ENCODE assay signal across 8 cellular contexts in genomic region chr17:40075216-40076100, GRCh38. TPM values are rescaled to one million over a fixed set of nuclear protein-coding genes. Genes with fewer than 3 reads are reported as not detected.
DNase-seq lines count a peak whose midpoint lies in the region; ATAC-seq, FAIRE-seq and TF ChIP-seq lines count a peak whose summit lies in the region.

No MANE protein-coding gene starts in this region.

- peaks cover 9 to 57% (median 27%) of the 10 kb centered on the region in 4 donors for H3K4me1 Mint-ChIP-seq in CD4-positive, CD25-positive, alpha-beta regulatory T cell
- H3K4me1 Mint-ChIP-seq in osteocyte (ENCODE audit: unreplicated experiment), result peaks cover 56% of the 10 kb centered on the region

- H3K9me3 ChIP-seq in CD4-positive, CD25-positive, alpha-beta regulatory T cell (ENCODE audit: control insufficient read depth in 2 of 2, low read length in 2 of 2), result no peaks in the 10 kb centered on the region
- H3K9me3 ChIP-seq in gastroesophageal sphincter, result no peaks in the 10 kb centered on the region

- DNase-seq in CD4-positive, CD25-positive, alpha-beta regulatory T cell, result peak; percentile 52 to 69 (median 66)
- DNase-seq in HT-29 (ENCODE audit: low spot score) (peak; percentile 92), RPMI7951 (ENCODE audit: low read depth) (peak; percentile 44), osteocyte (ENCODE audit: extremely low spot score, unreplicated experiment) (peak; percentile 90), urothelium cell line (ENCODE audit: low spot score) (peak; percentile 61)
- DNase-seq in activated effector memory CD4-positive, alpha-beta T cell treated with anti-CD3 and anti-CD28 coated beads, Interleukin-2, amount 50 U/mL, for 16 hours, result peak; percentile 87

- 0% methylated on average over 3 of the region's 15 CpGs; no CpG with 5 or more reads in 1 of the 2 donors for WGBS in gastroesophageal sphincter (ENCODE audit: low coverage in 1 of 2), 2 donors

- no peaks in the 10 kb centered on the region for H3K27me3 Mint-ChIP-seq in CD4-positive, CD25-positive, alpha-beta regulatory T cell
- H3K27me3 Mint-ChIP-seq in osteocyte (ENCODE audit: unreplicated experiment), result no peaks in the 10 kb centered on the region

- H3K27ac Mint-ChIP-seq in CD4-positive, CD25-positive, alpha-beta regulatory T cell, result peak overlapping the region; percentile 48 to 86 (median 73)
- peak overlapping the region; percentile 83 for H3K27ac Mint-ChIP-seq in osteocyte (ENCODE audit: unreplicated experiment)

- peak overlapping the region; percentile 41 to 76 (median 58) for H3K4me3 Mint-ChIP-seq in CD4-positive, CD25-positive, alpha-beta regulatory T cell
- peak overlapping the region; percentile 47 for H3K4me3 Mint-ChIP-seq in osteocyte (ENCODE audit: unreplicated experiment)

- peak; percentile 75 for ATAC-seq in CD4-positive, CD25-positive, alpha-beta regulatory T cell (ENCODE audit: low read depth in 2 of 2)
- peak; percentile 74 for ATAC-seq in gastroesophageal sphincter
- ATAC-seq in GM21717 (IDR thresholded peaks at IDR 0.05; ENCODE audit: unreplicated experiment), result no peak

- H3K9me3 Mint-ChIP-seq in CD4-positive, CD25-positive, alpha-beta regulatory T cell, result no peaks in the 10 kb centered on the region
- H3K9me3 Mint-ChIP-seq in osteocyte (ENCODE audit: unreplicated experiment), result no peaks in the 10 kb centered on the region

- no peak for TF ChIP-seq POLR2A in gastroesophageal sphincter (IDR thresholded peaks at IDR 0.05)

- TF ChIP-seq CTCF in gastroesophageal sphincter (IDR thresholded peaks at IDR 0.05), result peak in 3 of 4 experiments; percentile 91 to 96 (median 92)
- TF ChIP-seq CTCF in osteocyte (IDR thresholded peaks at IDR 0.05), result peak; percentile 86

- H3K36me3 ChIP-seq in CD4-positive, CD25-positive, alpha-beta regulatory T cell (ENCODE audit: control insufficient read depth, insufficient read depth, low read length), result peaks cover 22% of the 10 kb centered on the region
- H3K36me3 ChIP-seq in gastroesophageal sphincter, result peaks cover 0 to 52% of the 10 kb centered on the region in 2 donors

- no peak overlapping the region for H3K4me3 ChIP-seq in CD4-positive, CD25-positive, alpha-beta regulatory T cell (ENCODE audit: low read depth, low read length)
- peak overlapping the region in 1 of 2 donors; percentile 33 for H3K4me3 ChIP-seq in gastroesophageal sphincter

- no peaks in the 10 kb centered on the region for H3K27me3 ChIP-seq in CD4-positive, CD25-positive, alpha-beta regulatory T cell (ENCODE audit: control insufficient read depth, insufficient read depth, low read length)
- H3K27me3 ChIP-seq in gastroesophageal sphincter, result no peaks in the 10 kb centered on the region

- no peak for TF ChIP-seq EP300 in gastroesophageal sphincter (IDR thresholded peaks at IDR 0.05)

- H3K36me3 Mint-ChIP-seq in CD4-positive, CD25-positive, alpha-beta regulatory T cell, result peaks cover 17% of the 10 kb centered on the region
- H3K36me3 Mint-ChIP-seq in osteocyte (ENCODE audit: unreplicated experiment), result peaks cover 7% of the 10 kb centered on the region

- H3K27ac ChIP-seq in CD4-positive, CD25-positive, alpha-beta regulatory T cell (ENCODE audit: insufficient read depth, low read length, poor library complexity, severe bottlenecking), result no peak overlapping the region
- H3K27ac ChIP-seq in gastroesophageal sphincter, result peak overlapping the region; percentile 66 to 99 (median 97)

- FAIRE-seq in urothelium cell line (lab: Jason Lieb, UNC), result peak; percentile 40

- H3K4me1 ChIP-seq in CD4-positive, CD25-positive, alpha-beta regulatory T cell (ENCODE audit: control insufficient read depth, insufficient read depth, low read length, poor library complexity, severe bottlenecking), result peaks cover 31% of the 10 kb centered on the region
- H3K4me1 ChIP-seq in gastroesophageal sphincter, result peaks cover 40 to 86% (median 64%) of the 10 kb centered on the region in 3 donors

RNA-seq across cellular contexts. Expression of gene THRA, which starts 12.7 kb away (rescaled TPM):
- total RNA-seq in CD4-positive, CD25-positive, alpha-beta regulatory T cell, result 29.4 TPM
- 10 to 100 TPM; 10.7 to 15.9 (median 13.4) TPM for polyA plus RNA-seq in CD4-positive, CD25-positive, alpha-beta regulatory T cell
- 31.1 and 33.2 TPM in 2 replicates for total RNA-seq in HT-29 (2014; rRNA removed; shearing (Covaris generic))
- 16.3 and 20.0 TPM in 2 replicates for total RNA-seq in RPMI7951 (2014; rRNA removed; shearing (Covaris generic))
- 100 to 1,000 TPM in 2 of 4 donors, 10 to 100 TPM in 2; 84.8 to 133 (median 102) TPM for total RNA-seq in gastroesophageal sphincter
- 44.6 and 46.3 TPM in 2 replicates for total RNA-seq in osteocyte

RNA-seq across cellular contexts. Expression of gene MED24, which starts 21.2 kb away (rescaled TPM):
- 78.8 TPM for total RNA-seq in CD4-positive, CD25-positive, alpha-beta regulatory T cell
- polyA plus RNA-seq in CD4-positive, CD25-positive, alpha-beta regulatory T cell, result 10 to 100 TPM; 34.3 to 46.1 (median 40.3) TPM
- 56.3 and 56.6 TPM in 2 replicates for total RNA-seq in HT-29 (2014; rRNA removed; shearing (Covaris generic))
- total RNA-seq in RPMI7951 (2014; rRNA removed; shearing (Covaris generic)), result 44.9 and 47.8 TPM in 2 replicates
- total RNA-seq in gastroesophageal sphincter (10 to 100 TPM; 42.1 to 57.9 (median 50.3) TPM), osteocyte (74.5 and 96.2 TPM in 2 replicates)

RNA-seq across cellular contexts. Expression of gene NR1D1, which starts 24.9 kb away (rescaled TPM):
- 29.5 TPM for total RNA-seq in CD4-positive, CD25-positive, alpha-beta regulatory T cell
- 10 to 100 TPM in 1 of 4 donors, 1 to 10 TPM in 3; 4.9 to 10.1 (median 6.2) TPM for polyA plus RNA-seq in CD4-positive, CD25-positive, alpha-beta regulatory T cell
- 22.6 and 25.7 TPM in 2 replicates for total RNA-seq in HT-29 (2014; rRNA removed; shearing (Covaris generic))
- total RNA-seq in RPMI7951 (2014; rRNA removed; shearing (Covaris generic)), result 2.3 and 5.5 TPM in 2 replicates
- total RNA-seq in gastroesophageal sphincter (10 to 100 TPM in 3 of 4 donors, 1 to 10 TPM in 1; 1.5 to 20.4 (median 18.3) TPM), osteocyte (6.1 and 6.9 TPM in 2 replicates)

RNA-seq across cellular contexts. Expression of gene MSL1, which starts 46.3 kb away (rescaled TPM):
- 126 TPM for total RNA-seq in CD4-positive, CD25-positive, alpha-beta regulatory T cell
- polyA plus RNA-seq in CD4-positive, CD25-positive, alpha-beta regulatory T cell, result 10 to 100 TPM in 2 of 4 donors, 1 to 10 TPM in 2; 9.3 to 10.5 (median 9.8) TPM
- total RNA-seq in HT-29 (2014; rRNA removed; shearing (Covaris generic)), result 44.1 and 47.1 TPM in 2 replicates
- 35.5 and 46.5 TPM in 2 replicates for total RNA-seq in RPMI7951 (2014; rRNA removed; shearing (Covaris generic))
- total RNA-seq in gastroesophageal sphincter (100 to 1,000 TPM in 1 of 4 donors, 10 to 100 TPM in 3; 67.0 to 107 (median 88.1) TPM), osteocyte (85.9 and 86.8 TPM in 2 replicates)
